Comparison of ENCODE assay signal across 1 cellular context in genomic region chr1:93636712-93637111, GRCh38.
TF ChIP-seq lines count a peak whose summit lies in the region.

No MANE protein-coding gene starts in this region.

TF ChIP-seq in endothelial cell of umbilical vein, 7 proteins besides CTCF, POLR2A, EP300 and RAD21:
- TF ChIP-seq MYC (IDR thresholded peaks at IDR 0.05; ENCODE audit: low read depth, low read length): no peak
- no peak for TF ChIP-seq EZH2 (IDR thresholded peaks at IDR 0.05; ENCODE audit: borderline replicate concordance, low read depth, low read length, severe bottlenecking)
- no peak for TF ChIP-seq JUN (IDR thresholded peaks at IDR 0.05; ENCODE audit: borderline replicate concordance, insufficient read depth, insufficient read length, low read depth)
- TF ChIP-seq GATA2 (IDR thresholded peaks at IDR 0.05; ENCODE audit: insufficient read depth, insufficient read length, low read depth, low read length): no peak
- no peak for TF ChIP-seq MAX (IDR thresholded peaks at IDR 0.05; ENCODE audit: insufficient read depth, insufficient read length)
- no peak for TF ChIP-seq POLR2AphosphoS5 (IDR thresholded peaks at IDR 0.05; ENCODE audit: insufficient read depth, low read depth, low read length)
- no peak for TF ChIP-seq FOS (IDR thresholded peaks at IDR 0.05; ENCODE audit: borderline replicate concordance, insufficient read depth, low read length)
